Comparison of ENCODE assay signal across 18 cellular contexts in the genomic region with DNA sequence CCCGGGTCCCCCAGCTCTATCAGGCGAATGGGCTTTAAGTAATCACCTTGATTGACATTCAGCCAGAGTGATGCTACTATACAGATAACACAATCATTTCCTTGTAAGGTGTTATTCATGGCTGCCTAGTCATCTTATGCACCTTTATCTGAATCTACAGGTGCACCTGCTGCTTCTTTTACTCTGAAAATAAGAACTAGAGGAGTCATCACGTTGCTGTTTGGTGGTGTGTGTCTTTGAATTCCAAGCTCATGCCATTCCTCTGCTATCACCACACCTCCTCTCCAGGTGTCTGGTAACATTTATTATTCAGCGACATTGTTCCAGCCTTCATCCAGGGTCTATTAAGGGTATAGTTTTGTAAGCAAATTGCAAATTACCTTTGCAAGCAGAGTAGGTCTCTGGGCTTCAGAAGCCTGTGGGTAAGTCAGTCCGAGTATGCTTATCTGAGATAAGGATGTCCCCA. TPM values are rescaled to one million over a fixed set of nuclear protein-coding genes. Genes with fewer than 3 reads are reported as not detected.
"Had no signal": no experiment of that assay in that cellular context is flagged by ENCODE, and none has a peak within 500 bp of the region (broad histone marks: within the 10 kb centered on the region; RNA-seq: fewer than 3 reads in every experiment).

No MANE protein-coding gene starts in this region.

- H3K4me3 Mint-ChIP-seq: activated CD8-positive, alpha-beta memory T cell treated with anti-CD3 and anti-CD28 coated beads, Interleukin-2, amount 10 ng/mL, durations not matched to agents 7 days and 5 days; activated naive CD8-positive, alpha-beta T cell treated with anti-CD3 and anti-CD28 coated beads, Interleukin-2, amount 50 U/mL, for 24 hours; activated T-cell treated with anti-CD3 and anti-CD28 coated beads, Interleukin-2, amount 50 U/mL, for 24 hours; brain; central memory CD8-positive, alpha-beta T cell; T-helper 1 cell treated with Interleukin-12 subunit alpha and Interleukin-12 subunit beta and Interleukin-4 antibody, amounts not matched to agents 30 μg/mL and 1 μg/mL, for 36 hours had no signal

- DNase-seq: activated CD4-positive, alpha-beta T cell treated with anti-CD3 and anti-CD28 coated beads for 4 hours; activated CD8-positive, alpha-beta memory T cell treated with anti-CD3 and anti-CD28 coated beads, Interleukin-2, amount 10 ng/mL, durations not matched to agents 7 days and 5 days; activated effector memory CD4-positive, alpha-beta T cell treated with anti-CD3 and anti-CD28 coated beads, Interleukin-2, amount 50 U/mL, for 16 hours; activated naive CD4-positive, alpha-beta T cell treated with Interleukin-2 at 50 U/mL for 16 hours; activated naive CD8-positive, alpha-beta T cell treated with anti-CD3 and anti-CD28 coated beads, Interleukin-2, amount 50 U/mL, for 24 hours; amygdala; NCI-H1105 treated with DMSO at 0.1 percent for 48 hours; NCI-H1436 treated with DMSO at 0.1 percent for 48 hours; NCI-H187; NCI-H2081; NCI-H510A treated with DMSO at 0.1 percent for 48 hours; SHP77 treated with DMSO at 0.1 percent for 48 hours had no signal

- H3K9me3 Mint-ChIP-seq: activated naive CD4-positive, alpha-beta T cell treated with anti-CD3 and anti-CD28 coated beads, Interleukin-2, amount 50 U/mL, for 72 hours; activated naive CD8-positive, alpha-beta T cell treated with anti-CD3 and anti-CD28 coated beads, Interleukin-2, amount 50 U/mL, for 24 hours; activated T-cell treated with anti-CD3 and anti-CD28 coated beads, Interleukin-2, amount 50 U/mL, for 24 hours; brain; central memory CD8-positive, alpha-beta T cell; T-helper 1 cell treated with Interleukin-12 subunit alpha and Interleukin-12 subunit beta and Interleukin-4 antibody, amounts not matched to agents 30 μg/mL and 1 μg/mL, for 36 hours had no signal

- H3K4me1 Mint-ChIP-seq: activated CD8-positive, alpha-beta memory T cell treated with anti-CD3 and anti-CD28 coated beads, Interleukin-2, amount 10 ng/mL, durations not matched to agents 7 days and 5 days; brain; central memory CD8-positive, alpha-beta T cell had no signal

- H3K27me3 Mint-ChIP-seq: activated CD8-positive, alpha-beta memory T cell treated with anti-CD3 and anti-CD28 coated beads, Interleukin-2, amount 10 ng/mL, durations not matched to agents 7 days and 5 days; activated naive CD8-positive, alpha-beta T cell treated with anti-CD3 and anti-CD28 coated beads, Interleukin-2, amount 50 U/mL, for 24 hours; activated T-cell treated with anti-CD3 and anti-CD28 coated beads, Interleukin-2, amount 50 U/mL, for 24 hours; central memory CD8-positive, alpha-beta T cell had no signal

- H3K36me3 Mint-ChIP-seq: activated CD8-positive, alpha-beta memory T cell treated with anti-CD3 and anti-CD28 coated beads, Interleukin-2, amount 10 ng/mL, durations not matched to agents 7 days and 5 days; activated naive CD4-positive, alpha-beta T cell treated with anti-CD3 and anti-CD28 coated beads, Interleukin-2, amount 50 U/mL, for 72 hours; brain had no signal

- H3K27ac Mint-ChIP-seq: activated CD8-positive, alpha-beta memory T cell treated with anti-CD3 and anti-CD28 coated beads, Interleukin-2, amount 10 ng/mL, durations not matched to agents 7 days and 5 days; activated naive CD4-positive, alpha-beta T cell treated with anti-CD3 and anti-CD28 coated beads, Interleukin-2, amount 50 U/mL, for 72 hours; activated naive CD8-positive, alpha-beta T cell treated with anti-CD3 and anti-CD28 coated beads, Interleukin-2, amount 50 U/mL, for 24 hours; activated T-cell treated with anti-CD3 and anti-CD28 coated beads, Interleukin-2, amount 50 U/mL, for 24 hours; brain; T-helper 1 cell treated with Interleukin-12 subunit alpha and Interleukin-12 subunit beta and Interleukin-4 antibody, amounts not matched to agents 30 μg/mL and 1 μg/mL, for 36 hours had no signal

- ATAC-seq: activated CD4-positive, CD25-positive, alpha-beta regulatory T cell treated with anti-CD3 and anti-CD28 coated beads, Interleukin-2, amount 50 U/mL, for 24 hours; activated CD8-positive, alpha-beta memory T cell treated with anti-CD3 and anti-CD28 coated beads, Interleukin-2, amount 10 ng/mL, durations not matched to agents 7 days and 5 days; activated naive CD4-positive, alpha-beta T cell treated with anti-CD3 and anti-CD28 coated beads, Interleukin-2, amount 50 U/mL, for 72 hours; activated naive CD8-positive, alpha-beta T cell treated with anti-CD3 and anti-CD28 coated beads, Interleukin-2, amount 50 U/mL, for 24 hours had no signal

RNA-seq across cellular contexts. Expression of gene NOS2, which starts 51.9 kb away (rescaled TPM):
- total RNA-seq: activated naive CD4-positive, alpha-beta T cell treated with anti-CD3 and anti-CD28 coated beads, Interleukin-2, amount 50 U/mL, for 72 hours had no signal
